In genomic region chr17:79019631-79020584, GRCh38 we compare ENCODE assay signal across 8 cellular contexts. TPM values are rescaled to one million over a fixed set of nuclear protein-coding genes. Genes with fewer than 3 reads are reported as not detected.
DNase-seq lines count a peak whose midpoint lies in the region; ATAC-seq and TF ChIP-seq lines count a peak whose summit lies in the region.

No MANE protein-coding gene starts in this region.

- intact Hi-C loops in psoas muscle (cut with DNase I) = loop anchor here (2.0 kb wide), 3 partner anchors 21 to 63 kb away; no protein-coding TSS in a partner anchor

- H3K27me3 ChIP-seq in psoas muscle (ENCODE audit: insufficient read depth in 3 of 3, low read length in 2 of 3) = peaks cover 0 to 10% (median 0%) of the 10 kb centered on the region in 3 donors

- H3K9me3 ChIP-seq in psoas muscle = no peaks in the 10 kb centered on the region

- in situ Hi-C loops in ACHN (cut with HindIII; ENCODE audit: low pct_ligation_motif_present, low pct_unique_long_range_greater_than_20kb, low sequenced_read_pairs) (no loop called here), GM13977 (cut with MboI; ENCODE audit: low pct_unique_long_range_greater_than_20kb, low sequenced_read_pairs, unreplicated experiment) (no loop called here)

- 8 to 15% (median 11%) methylated on average over 19 of the region's 19 CpGs for WGBS in psoas muscle, 3 donors

- peaks cover 16% of the 10 kb centered on the region for H3K4me1 ChIP-seq in psoas muscle

- peak; percentile 47 to 76 (median 56) for ATAC-seq in psoas muscle
- ATAC-seq in GM19463 (IDR thresholded peaks at IDR 0.05; ENCODE audit: unreplicated experiment) = no peak
- ATAC-seq in HG02884 (IDR thresholded peaks at IDR 0.05; ENCODE audit: unreplicated experiment) = no peak

- no peak overlapping the region for H3K4me3 ChIP-seq in psoas muscle

- peaks cover 25% of the 10 kb centered on the region for H3K27me3 Mint-ChIP-seq in glutamatergic neuron (ENCODE audit: unreplicated experiment)

- no peaks in the 10 kb centered on the region for H3K36me3 ChIP-seq in psoas muscle (ENCODE audit: insufficient read depth in 1 of 2, low read depth in 1 of 2)

- TF ChIP-seq CTCF in GM13977 (IDR thresholded peaks at IDR 0.05; ENCODE audit: extremely low read depth, insufficient read depth, missing control alignments) = peak; percentile 51
- TF ChIP-seq CTCF in glutamatergic neuron (IDR thresholded peaks at IDR 0.05; ENCODE audit: partially characterized antibody, unreplicated experiment) = peak; percentile 67
- peak; percentile 64 for TF ChIP-seq CTCF in psoas muscle (IDR thresholded peaks at IDR 0.05)

- H3K27ac ChIP-seq in psoas muscle = no peak overlapping the region

- no peak overlapping the region for H3K27ac Mint-ChIP-seq in glutamatergic neuron (ENCODE audit: unreplicated experiment)

- DNase-seq in ACHN (peak; percentile 73), GM13977 (ENCODE audit: low spot score) (no peak), NCI-H82 (lab: John Stamatoyannopoulos, UW) (peak; percentile 79), glutamatergic neuron (peak; percentile 51), psoas muscle (peak; percentile 72)
- peak; percentile 17 for DNase-seq in activated gamma-delta T cell treated with anti-CD3 and anti-CD28 coated beads, Interleukin-2, amount 50 U/mL, for 16 hours (ENCODE audit: low read depth)

- no peak overlapping the region for H3K4me3 Mint-ChIP-seq in glutamatergic neuron (ENCODE audit: unreplicated experiment)

- H3K9me3 Mint-ChIP-seq in glutamatergic neuron (ENCODE audit: unreplicated experiment) = peaks cover 2% of the 10 kb centered on the region

- H3K4me1 Mint-ChIP-seq in glutamatergic neuron (ENCODE audit: low read depth, unreplicated experiment) = peaks cover 2% of the 10 kb centered on the region

- H3K36me3 Mint-ChIP-seq in glutamatergic neuron (ENCODE audit: unreplicated experiment) = peaks cover 7% of the 10 kb centered on the region

RNA-seq across cellular contexts. Expression of gene C1QTNF1, which starts 4.1 kb away (rescaled TPM):
- total RNA-seq in glutamatergic neuron (ENCODE audit: unreplicated experiment) = 0.15 TPM
- total RNA-seq in psoas muscle = 10 to 100 TPM; 10.5 to 22.8 (median 16.9) TPM
- polyA plus RNA-seq in psoas muscle = 10 to 100 TPM; 12.2 to 22.6 (median 16.4) TPM

RNA-seq across cellular contexts. Expression of gene CANT1, which starts 10.3 kb away (rescaled TPM):
- 33.3 TPM for total RNA-seq in glutamatergic neuron (ENCODE audit: unreplicated experiment)
- 10 to 100 TPM; 19.1 to 27.7 (median 21.0) TPM for total RNA-seq in psoas muscle
- polyA plus RNA-seq in psoas muscle = 10 to 100 TPM; 10.2 to 34.3 (median 29.5) TPM

RNA-seq across cellular contexts. Expression of gene LGALS3BP, which starts 40.2 kb away (rescaled TPM):
- 30.3 TPM for total RNA-seq in glutamatergic neuron (ENCODE audit: unreplicated experiment)
- total RNA-seq in psoas muscle = 10 to 100 TPM; 12.9 to 35.5 (median 22.0) TPM
- 10 to 100 TPM in 1 of 3 donors, 1 to 10 TPM in 2; 8.9 to 14.9 (median 8.9) TPM for polyA plus RNA-seq in psoas muscle

RNA-seq across cellular contexts. Expression of gene ENGASE, which starts 54.7 kb away (rescaled TPM):
- 51.5 TPM for total RNA-seq in glutamatergic neuron (ENCODE audit: unreplicated experiment)
- 10 to 100 TPM; 26.7 to 80.8 (median 50.8) TPM for total RNA-seq in psoas muscle
- polyA plus RNA-seq in psoas muscle = 10 to 100 TPM in 2 of 3 donors, 1 to 10 TPM in 1; 7.5 to 24.1 (median 12.4) TPM

Comparison
In these comparisons a context has a peak if more than half of its experiments do, and no peak if none do; other contexts are left out.
1. ATAC-seq: peak in psoas muscle (4 of 4); none in GM19463 (single experiment) and HG02884 (single experiment).
2. RNA of gene C1QTNF1, which starts 4.1 kb away (total RNA-seq): 10.5 to 22.8 TPM in psoas muscle; 0.15 TPM in glutamatergic neuron (single experiment); every median in the first group is over 10 times any median in the second.
3. Peak in every context shown above with its lines, with median percentiles within 50 percentile points of each other: CTCF ChIP-seq.